ENCODE assay signal across 15 cellular contexts in the genomic region with DNA sequence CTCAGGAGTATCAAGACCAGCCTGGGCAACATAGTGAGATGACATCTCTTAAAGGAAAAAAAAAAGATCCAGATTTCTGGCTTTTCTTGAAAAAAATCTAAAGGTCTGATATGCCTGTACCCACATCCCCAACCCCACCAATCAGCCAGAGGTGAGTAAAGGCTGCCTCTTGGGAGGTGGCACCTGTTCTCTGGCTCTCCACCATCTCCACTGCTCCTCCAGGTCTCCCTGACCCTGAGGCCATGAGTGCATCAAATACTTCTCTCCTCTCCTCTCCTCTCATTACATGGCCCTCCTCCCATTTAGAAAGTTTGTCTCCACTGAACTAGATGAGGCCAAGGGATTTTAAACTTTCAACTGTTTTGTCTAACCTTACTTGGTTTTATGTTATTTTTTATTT. TPM values are rescaled to one million over a fixed set of nuclear protein-coding genes. Genes with fewer than 3 reads are reported as not detected.
A peak's percentile ranks its signal among the peaks of the same experiment; 100 is the strongest.
DNase-seq lines count a peak whose midpoint lies in the region; ATAC-seq and TF ChIP-seq lines count a peak whose summit lies in the region.
"Had no signal": no experiment of that assay in that cellular context is flagged by ENCODE, and none has a peak within 500 bp of the region (broad histone marks: within the 10 kb centered on the region; RNA-seq: fewer than 3 reads in every experiment).

No MANE protein-coding gene starts in this region.

- POLR2A ChIA-PET in CD4-positive, alpha-beta memory T cell (lab: Charles Lee; ENCODE audit: partially characterized antibody) = no interaction called here

- H3K27me3 ChIP-seq in BLaER1 treated with 17β-estradiol and CSF1 and Interleukin-3, amounts not matched to agents 10 nM and 100 nM = no peaks in the 10 kb centered on the region
- H3K27me3 ChIP-seq in CD4-positive, alpha-beta memory T cell (ENCODE audit: insufficient read depth, low read length) = no peaks in the 10 kb centered on the region
- H3K27me3 ChIP-seq: ovary had no signal

- peak overlapping the region in 7 of 11 experiments; percentile 28 to 97 (median 89); a peak in 8 of 22 replicates for H3K4me2 ChIP-seq in BLaER1 treated with 17β-estradiol and CSF1 and Interleukin-3, amounts not matched to agents 10 nM and 100 nM

- H3K9me3 Mint-ChIP-seq in CD4-positive, alpha-beta memory T cell = no peaks in the 10 kb centered on the region
- no peaks in the 10 kb centered on the region for H3K9me3 Mint-ChIP-seq in activated naive CD8-positive, alpha-beta T cell treated with anti-CD3 and anti-CD28 coated beads, Interleukin-2, amount 50 U/mL, for 24 hours
- no peaks in the 10 kb centered on the region for H3K9me3 Mint-ChIP-seq in nephron progenitor cell
- H3K9me3 Mint-ChIP-seq in endothelial cell (ENCODE audit: unreplicated experiment) = no peaks in the 10 kb centered on the region

- ATAC-seq in activated naive CD8-positive, alpha-beta T cell treated with anti-CD3 and anti-CD28 coated beads, Interleukin-2, amount 50 U/mL, for 24 hours = no peak

- peaks cover 22 to 95% (median 70%) of the 10 kb centered on the region in 11 experiments; a peak in 20 of 22 replicates for H4K20me1 ChIP-seq in BLaER1 treated with 17β-estradiol and CSF1 and Interleukin-3, amounts not matched to agents 10 nM and 100 nM

- DNase-seq in CD4-positive, alpha-beta memory T cell = no peak
- no peak for DNase-seq in activated naive CD8-positive, alpha-beta T cell treated with anti-CD3 and anti-CD28 coated beads, Interleukin-2, amount 50 U/mL, for 24 hours
- DNase-seq in nephron progenitor cell (no peak), NCI-H82 treated with DMSO at 0.1 percent for 48 hours (lab: John Stamatoyannopoulos, UW; ENCODE audit: unreplicated experiment) (no peak), middle frontal gyrus (ENCODE audit: extremely low spot score, low spot score) (no peak), endothelial cell (ENCODE audit: low spot score) (no peak), DMS 273 (lab: John Stamatoyannopoulos, UW; ENCODE audit: unreplicated experiment) (no peak)
- DNase-seq: activated gamma-delta T cell treated with Interleukin-2 at 50 U/mL for 16 hours; effector memory CD4-positive, alpha-beta T cell; NCI-H774; ovary; stimulated activated naive CD4-positive, alpha-beta T cell; SW 1271 had no signal

- peaks cover 48 to 84% (median 64%) of the 10 kb centered on the region in 4 donors for H3K4me1 Mint-ChIP-seq in CD4-positive, alpha-beta memory T cell
- H3K4me1 Mint-ChIP-seq in activated naive CD8-positive, alpha-beta T cell treated with anti-CD3 and anti-CD28 coated beads, Interleukin-2, amount 50 U/mL, for 24 hours = peaks cover 68% of the 10 kb centered on the region
- peaks cover 56% of the 10 kb centered on the region for H3K4me1 Mint-ChIP-seq in nephron progenitor cell
- H3K4me1 Mint-ChIP-seq in endothelial cell (ENCODE audit: unreplicated experiment) = peaks cover 13% of the 10 kb centered on the region

- H3K36me3 Mint-ChIP-seq in CD4-positive, alpha-beta memory T cell = peaks cover 27 to 58% of the 10 kb centered on the region in 2 donors
- peaks cover 85% of the 10 kb centered on the region for H3K36me3 Mint-ChIP-seq in activated naive CD8-positive, alpha-beta T cell treated with anti-CD3 and anti-CD28 coated beads, Interleukin-2, amount 50 U/mL, for 24 hours (ENCODE audit: low read depth)
- peaks cover 32% of the 10 kb centered on the region for H3K36me3 Mint-ChIP-seq in nephron progenitor cell (ENCODE audit: low read depth)
- H3K36me3 Mint-ChIP-seq in endothelial cell (ENCODE audit: low read depth, unreplicated experiment) = peaks cover 2% of the 10 kb centered on the region

- H3K9ac ChIP-seq in BLaER1 treated with 17β-estradiol and CSF1 and Interleukin-3, amounts not matched to agents 10 nM and 100 nM = no peak overlapping the region

- CTCF ChIA-PET in CD4-positive, alpha-beta memory T cell (lab: Charles Lee; ENCODE audit: partially characterized antibody) = no interaction called here

- H3K36me3 ChIP-seq in BLaER1 treated with 17β-estradiol and CSF1 and Interleukin-3, amounts not matched to agents 10 nM and 100 nM = peaks cover 8 to 68% (median 57%) of the 10 kb centered on the region in 11 experiments
- H3K36me3 ChIP-seq in CD4-positive, alpha-beta memory T cell (ENCODE audit: insufficient read depth, low read length) = no peaks in the 10 kb centered on the region
- H3K36me3 ChIP-seq: ovary had no signal

- H3K4me3 ChIP-seq in BLaER1 treated with 17β-estradiol and CSF1 and Interleukin-3, amounts not matched to agents 10 nM and 100 nM = no peak overlapping the region
- H3K4me3 ChIP-seq in CD4-positive, alpha-beta memory T cell (ENCODE audit: low read length in 2 of 2) = no peak overlapping the region
- H3K4me3 ChIP-seq: HAP-1, ovary had no signal

- TF ChIP-seq CTCF in nephron progenitor cell (IDR thresholded peaks at IDR 0.05) (no peak), endothelial cell (IDR thresholded peaks at IDR 0.05; ENCODE audit: unreplicated experiment) (no peak)

- no peaks in the 10 kb centered on the region for H3K27me3 Mint-ChIP-seq in CD4-positive, alpha-beta memory T cell
- no peaks in the 10 kb centered on the region for H3K27me3 Mint-ChIP-seq in activated naive CD8-positive, alpha-beta T cell treated with anti-CD3 and anti-CD28 coated beads, Interleukin-2, amount 50 U/mL, for 24 hours
- H3K27me3 Mint-ChIP-seq in nephron progenitor cell (ENCODE audit: low read depth, poor library complexity) (no peaks in the 10 kb centered on the region), endothelial cell (ENCODE audit: unreplicated experiment) (peaks cover 4% of the 10 kb centered on the region)

- H3K4me3 Mint-ChIP-seq in CD4-positive, alpha-beta memory T cell = peak overlapping the region in 5 of 8 donors; percentile 9 to 86 (median 69)
- H3K4me3 Mint-ChIP-seq in activated naive CD8-positive, alpha-beta T cell treated with anti-CD3 and anti-CD28 coated beads, Interleukin-2, amount 50 U/mL, for 24 hours = peak overlapping the region; percentile 94
- H3K4me3 Mint-ChIP-seq in nephron progenitor cell (no peak overlapping the region), endothelial cell (ENCODE audit: unreplicated experiment) (no peak overlapping the region)

- intact Hi-C loops in CD4-positive, alpha-beta memory T cell (cut with micrococcal nuclease) = no loop called here

- peaks cover 0 to 16% (median 0%) of the 10 kb centered on the region in 11 experiments; a peak in 4 of 22 replicates for H3K9me3 ChIP-seq in BLaER1 treated with 17β-estradiol and CSF1 and Interleukin-3, amounts not matched to agents 10 nM and 100 nM (replicated peaks in 1 of 11)
- H3K9me3 ChIP-seq in CD4-positive, alpha-beta memory T cell (ENCODE audit: control insufficient read depth in 1 of 2, low read length in 2 of 2) = no peaks in the 10 kb centered on the region
- H3K9me3 ChIP-seq: HAP-1, ovary had no signal

- peak overlapping the region in 5 of 7 donors; percentile 18 to 88 (median 86) for H3K27ac Mint-ChIP-seq in CD4-positive, alpha-beta memory T cell
- H3K27ac Mint-ChIP-seq in activated naive CD8-positive, alpha-beta T cell treated with anti-CD3 and anti-CD28 coated beads, Interleukin-2, amount 50 U/mL, for 24 hours = peak overlapping the region; percentile 92
- H3K27ac Mint-ChIP-seq in nephron progenitor cell (peak overlapping the region; percentile 73), endothelial cell (ENCODE audit: unreplicated experiment) (no peak overlapping the region)

- H3K4me1 ChIP-seq in BLaER1 treated with 17β-estradiol and CSF1 and Interleukin-3, amounts not matched to agents 10 nM and 100 nM = peaks cover 27 to 49% (median 38%) of the 10 kb centered on the region in 10 experiments
- peaks cover 66% of the 10 kb centered on the region for H3K4me1 ChIP-seq in CD4-positive, alpha-beta memory T cell (ENCODE audit: insufficient read depth, low read length)

- H3K27ac ChIP-seq in BLaER1 treated with 17β-estradiol and CSF1 and Interleukin-3, amounts not matched to agents 10 nM and 100 nM = no peak overlapping the region
- no peak overlapping the region for H3K27ac ChIP-seq in CD4-positive, alpha-beta memory T cell (ENCODE audit: low read depth, low read length)
- H3K27ac ChIP-seq: ovary had no signal

RNA-seq across cellular contexts. Expression of gene SIAH2, which starts 5.2 kb away (rescaled TPM):
- total RNA-seq in CD4-positive, alpha-beta memory T cell = 10 to 100 TPM; 28.3 to 29.5 TPM
- polyA plus RNA-seq in CD4-positive, alpha-beta memory T cell = 10 to 100 TPM; 35.9 to 48.3 TPM
- total RNA-seq in endothelial cell (ENCODE audit: unreplicated experiment) = 13.2 TPM

RNA-seq across cellular contexts. Expression of gene ERICH6, which starts 54.0 kb away (rescaled TPM):
- not detected for total RNA-seq in CD4-positive, alpha-beta memory T cell
- polyA plus RNA-seq in CD4-positive, alpha-beta memory T cell = under 1 TPM in 1 of 2 donors, not detected in 1; 0.75 TPM
- 0.31 TPM for total RNA-seq in endothelial cell (ENCODE audit: unreplicated experiment)

Comparison
In these comparisons a context has a peak if more than half of its experiments do, and no peak if none do; other contexts are left out.
1. H3K4me3 Mint-ChIP-seq: peak in CD4-positive, alpha-beta memory T cell (5 of 8) and activated naive CD8-positive, alpha-beta T cell treated with anti-CD3 and anti-CD28 coated beads, Interleukin-2, amount 50 U/mL, for 24 hours (single experiment); none in nephron progenitor cell (single experiment) and endothelial cell (single experiment).